In genomic region chr6:78799682-78800081, GRCh38 we compare ENCODE assay signal across 1 cellular context.
"Had no signal": no experiment of that assay in that cellular context is flagged by ENCODE, and none has a peak within 500 bp of the region (broad histone marks: within the 10 kb centered on the region; RNA-seq: fewer than 3 reads in every experiment).

No MANE protein-coding gene starts in this region.

- ATAC-seq: GM12878 had no signal

- H3K4me3 ChIP-seq: GM12878 had no signal
